In genomic region chr1:61094677-61095076, GRCh38 we compare ENCODE assay signal across 28 cellular contexts. TPM values are rescaled to one million over a fixed set of nuclear protein-coding genes. Genes with fewer than 3 reads are reported as not detected.
DNase-seq lines count a peak whose midpoint lies in the region; ATAC-seq, FAIRE-seq and TF ChIP-seq lines count a peak whose summit lies in the region.
"Had no signal": no experiment of that assay in that cellular context is flagged by ENCODE, and none has a peak within 500 bp of the region (broad histone marks: within the 10 kb centered on the region; RNA-seq: fewer than 3 reads in every experiment).

No MANE protein-coding gene starts in this region.

- no TSS peak for BruUV-seq in endothelial cell of umbilical vein (replicated peaks; lab: Mats Ljungman, UMichigan)

- peaks cover 59% of the 10 kb centered on the region for H3K79me2 ChIP-seq in endothelial cell of umbilical vein (ENCODE audit: control insufficient read depth, insufficient read depth, low read length)

- FAIRE-seq in endothelial cell of umbilical vein (lab: Jason Lieb, UNC) (no peak), pancreas (lab: Jason Lieb, UNC) (peak; percentile 47)
- FAIRE-seq: H1 had no signal

- peaks cover 25% of the 10 kb centered on the region for H3K4me1 Mint-ChIP-seq in activated T-cell treated with anti-CD3 and anti-CD28 coated beads, Interleukin-2, amount 50 U/mL, for 72 hours (ENCODE audit: low read depth)
- no peaks in the 10 kb centered on the region for H3K4me1 Mint-ChIP-seq in activated T-cell treated with anti-CD3 and anti-CD28 coated beads, Interleukin-2, amount 50 U/mL, for 4 hours (ENCODE audit: low read depth)
- no peaks in the 10 kb centered on the region for H3K4me1 Mint-ChIP-seq in endodermal cell
- H3K4me1 Mint-ChIP-seq: activated CD4-positive, alpha-beta T cell treated with anti-CD3 and anti-CD28 coated beads, Interleukin-2, amount 10 ng/mL, durations not matched to agents 24 days and 14 days; activated naive CD4-positive, alpha-beta T cell treated with anti-CD3 and anti-CD28 coated beads, Interleukin-2, amount 10 ng/mL, durations not matched to agents 7 days and 5 days; stimulated activated naive B cell treated with anti-CD40 and anti-IgM and Interleukin-4, amounts not matched to agents 10 μg/mL and 1 μg/mL and 100 μg/mL, for 72 hours had no signal

- H3K36me3 ChIP-seq in endothelial cell of umbilical vein (ENCODE audit: control insufficient read depth in 2 of 2, extremely low read depth in 1 of 2, insufficient read depth in 2 of 2, low read length in 2 of 2) (no peaks in the 10 kb centered on the region), pancreas (no peaks in the 10 kb centered on the region), tibial nerve (no peaks in the 10 kb centered on the region), endodermal cell (ENCODE audit: control insufficient read depth, insufficient read depth, low read length) (no peaks in the 10 kb centered on the region)
- H3K36me3 ChIP-seq: cardiac muscle cell, lower lobe of right lung, neural progenitor cell, WERI-Rb-1 had no signal

- H3K27me3 ChIP-seq in endothelial cell of umbilical vein (ENCODE audit: control insufficient read depth in 2 of 2, insufficient read depth in 2 of 2, low read length in 2 of 2) (no peaks in the 10 kb centered on the region), pancreas (no peaks in the 10 kb centered on the region), tibial nerve (no peaks in the 10 kb centered on the region), endodermal cell (ENCODE audit: control insufficient read depth, insufficient read depth, low read length, poor library complexity, severe bottlenecking) (no peaks in the 10 kb centered on the region)
- H3K27me3 ChIP-seq: cardiac muscle cell, neural progenitor cell, testis had no signal

- no peak overlapping the region for H2AFZ ChIP-seq in endothelial cell of umbilical vein (ENCODE audit: low read depth, low read length)
- H2AFZ ChIP-seq: neural progenitor cell had no signal

- peak overlapping the region; percentile 15 for H3K27ac Mint-ChIP-seq in activated T-cell treated with anti-CD3 and anti-CD28 coated beads, Interleukin-2, amount 50 U/mL, for 72 hours
- H3K27ac Mint-ChIP-seq in endodermal cell: no peak overlapping the region
- H3K27ac Mint-ChIP-seq: activated CD4-positive, alpha-beta T cell treated with anti-CD3 and anti-CD28 coated beads, Interleukin-2, amount 10 ng/mL, durations not matched to agents 24 days and 14 days; activated naive CD4-positive, alpha-beta T cell treated with anti-CD3 and anti-CD28 coated beads, Interleukin-2, amount 10 ng/mL, durations not matched to agents 7 days and 5 days; CD8-positive, alpha-beta T cell; IgD-negative memory B cell; neural progenitor cell; stimulated activated naive B cell treated with anti-CD40 and anti-IgM and Interleukin-4, amounts not matched to agents 10 μg/mL and 1 μg/mL and 100 μg/mL, for 72 hours had no signal

- CTCF ChIA-PET in endothelial cell of umbilical vein (lab: Charles Lee): interaction anchor here (0.8 to 1.7 kb wide), 9 partner anchors 9 to 46 kb away, joined by 3 to 5 read pairs (median 3); partner anchors contain the start of gene NFIA

- H3K4me3 Mint-ChIP-seq in activated T-cell treated with anti-CD3 and anti-CD28 coated beads, Interleukin-2, amount 50 U/mL, for 72 hours: peak overlapping the region in 1 of 2 donors; percentile 16
- no peak overlapping the region for H3K4me3 Mint-ChIP-seq in activated T-cell treated with anti-CD3 and anti-CD28 coated beads, Interleukin-2, amount 50 U/mL, for 4 hours
- no peak overlapping the region for H3K4me3 Mint-ChIP-seq in endodermal cell
- H3K4me3 Mint-ChIP-seq: activated CD4-positive, alpha-beta T cell treated with anti-CD3 and anti-CD28 coated beads, Interleukin-2, amount 10 ng/mL, durations not matched to agents 24 days and 14 days; activated naive CD4-positive, alpha-beta T cell treated with anti-CD3 and anti-CD28 coated beads, Interleukin-2, amount 10 ng/mL, durations not matched to agents 7 days and 5 days; CD8-positive, alpha-beta T cell; neural progenitor cell; stimulated activated naive B cell treated with anti-CD40 and anti-IgM and Interleukin-4, amounts not matched to agents 10 μg/mL and 1 μg/mL and 100 μg/mL, for 72 hours had no signal

- no peak for DNase-seq in activated T-cell treated with anti-CD3 and anti-CD28 coated beads, Interleukin-2, amount 50 U/mL, for 72 hours
- no peak for DNase-seq in activated T-cell treated with anti-CD3 and anti-CD28 coated beads, Interleukin-2, amount 50 U/mL, for 4 hours
- DNase-seq in endothelial cell of umbilical vein (ENCODE audit: low read depth, low spot score): no peak
- DNase-seq in pancreas: no peak
- no peak for DNase-seq in tibial nerve (ENCODE audit: low spot score in 2 of 2)
- no peak for DNase-seq in NCI-H2171 treated with DMSO at 0.1 percent for 48 hours (lab: John Stamatoyannopoulos, UW)
- DNase-seq in endodermal cell: no peak
- DNase-seq: 8988T; activated CD4-positive, alpha-beta T cell treated with anti-CD3 and anti-CD28 coated beads, Interleukin-2, amount 10 ng/mL, durations not matched to agents 24 days and 14 days; activated naive CD4-positive, alpha-beta T cell treated with anti-CD3 and anti-CD28 coated beads, Interleukin-2, amount 10 ng/mL, durations not matched to agents 7 days and 5 days; amygdala; CD8-positive, alpha-beta T cell; GF-D8; lower lobe of right lung; NCI-H1105; NCI-H2029; NCI-H2227 treated with DMSO at 0.1 percent for 48 hours; NCI-H748 treated with DMSO at 0.1 percent for 48 hours; stimulated activated CD4-positive, alpha-beta T cell treated with anti-CD3 and anti-CD28 coated beads, Interleukin-12 subunit alpha, Interleukin-12 subunit beta, amount 100 ng/mL, for 4 hours; stimulated activated CD4-positive, alpha-beta T cell treated with anti-CD3 and anti-CD28 coated beads, Interleukin-4, amount 100 ng/mL, for 24 hours; stimulated activated naive B cell treated with anti-CD40 and anti-IgM and Interleukin-4, amounts not matched to agents 10 μg/mL and 1 μg/mL and 100 μg/mL, for 72 hours; testis; WERI-Rb-1 had no signal

- H3K9me3 ChIP-seq in endothelial cell of umbilical vein (replicated peaks; ENCODE audit: control insufficient read depth, insufficient read depth, low read length) (no peaks in the 10 kb centered on the region), pancreas (no peaks in the 10 kb centered on the region), tibial nerve (no peaks in the 10 kb centered on the region), endodermal cell (ENCODE audit: control insufficient read depth, low read length) (no peaks in the 10 kb centered on the region)
- H3K9me3 ChIP-seq: lower lobe of right lung, testis had no signal

- peaks cover 0 to 1% of the 10 kb centered on the region in 2 donors for H3K36me3 Mint-ChIP-seq in activated T-cell treated with anti-CD3 and anti-CD28 coated beads, Interleukin-2, amount 50 U/mL, for 72 hours (ENCODE audit: insufficient read depth in 2 of 2)
- no peaks in the 10 kb centered on the region for H3K36me3 Mint-ChIP-seq in activated T-cell treated with anti-CD3 and anti-CD28 coated beads, Interleukin-2, amount 50 U/mL, for 4 hours (ENCODE audit: insufficient read depth)
- no peaks in the 10 kb centered on the region for H3K36me3 Mint-ChIP-seq in endodermal cell (ENCODE audit: low read depth)
- H3K36me3 Mint-ChIP-seq: activated naive CD4-positive, alpha-beta T cell treated with anti-CD3 and anti-CD28 coated beads, Interleukin-2, amount 10 ng/mL, durations not matched to agents 7 days and 5 days; stimulated activated naive B cell treated with anti-CD40 and anti-IgM and Interleukin-4, amounts not matched to agents 10 μg/mL and 1 μg/mL and 100 μg/mL, for 72 hours had no signal

- no peaks in the 10 kb centered on the region for H3K9me3 Mint-ChIP-seq in activated T-cell treated with anti-CD3 and anti-CD28 coated beads, Interleukin-2, amount 50 U/mL, for 72 hours
- no peaks in the 10 kb centered on the region for H3K9me3 Mint-ChIP-seq in activated T-cell treated with anti-CD3 and anti-CD28 coated beads, Interleukin-2, amount 50 U/mL, for 4 hours
- no peaks in the 10 kb centered on the region for H3K9me3 Mint-ChIP-seq in endodermal cell
- H3K9me3 Mint-ChIP-seq: activated CD4-positive, alpha-beta T cell treated with anti-CD3 and anti-CD28 coated beads, Interleukin-2, amount 10 ng/mL, durations not matched to agents 24 days and 14 days; activated naive CD4-positive, alpha-beta T cell treated with anti-CD3 and anti-CD28 coated beads, Interleukin-2, amount 10 ng/mL, durations not matched to agents 7 days and 5 days; CD8-positive, alpha-beta T cell; IgD-negative memory B cell; neural progenitor cell; stimulated activated naive B cell treated with anti-CD40 and anti-IgM and Interleukin-4, amounts not matched to agents 10 μg/mL and 1 μg/mL and 100 μg/mL, for 72 hours had no signal

- peaks cover 7% of the 10 kb centered on the region for H3K27me3 Mint-ChIP-seq in activated T-cell treated with anti-CD3 and anti-CD28 coated beads, Interleukin-2, amount 50 U/mL, for 72 hours (ENCODE audit: low read depth)
- H3K27me3 Mint-ChIP-seq in activated T-cell treated with anti-CD3 and anti-CD28 coated beads, Interleukin-2, amount 50 U/mL, for 4 hours (ENCODE audit: low read depth): no peaks in the 10 kb centered on the region
- peaks cover 2% of the 10 kb centered on the region for H3K27me3 Mint-ChIP-seq in endodermal cell (ENCODE audit: insufficient read depth)
- H3K27me3 Mint-ChIP-seq: activated naive CD4-positive, alpha-beta T cell treated with anti-CD3 and anti-CD28 coated beads, Interleukin-2, amount 10 ng/mL, durations not matched to agents 7 days and 5 days had no signal

- H3K4me3 ChIP-seq in endothelial cell of umbilical vein (replicated peaks in 1 of 3; ENCODE audit: insufficient read depth in 1 of 3, low read depth in 1 of 3, low read length in 3 of 3) (no peak overlapping the region), pancreas (no peak overlapping the region), tibial nerve (no peak overlapping the region), endodermal cell (ENCODE audit: low read length) (no peak overlapping the region)
- H3K4me3 ChIP-seq: cardiac muscle cell, lower lobe of right lung, neural progenitor cell, testis had no signal

- no peaks in the 10 kb centered on the region for H3K9me1 ChIP-seq in endothelial cell of umbilical vein (replicated peaks; ENCODE audit: control insufficient read depth, extremely low read depth, insufficient read depth, low read length)

- 10 to 13% methylated on average over 2 of the region's 2 CpGs for WGBS in pancreas, 2 donors
- WGBS in tibial nerve, 2 donors: 49 to 51% methylated on average over 2 of the region's 2 CpGs
- whole genome bisulfite sequencing in endodermal cell (ENCODE audit: insufficient coverage in 1 of 2, insufficient read length in 1 of 2), 2 experiments: 98 to 100% methylated on average over 2 of the region's 2 CpGs

- no peak for TF ChIP-seq EP300 in tibial nerve (IDR thresholded peaks at IDR 0.05)

- intact Hi-C loops in endothelial cell of umbilical vein (cut with micrococcal nuclease) (no loop called here), pancreas (cut with DNase I) (no loop called here)

- H4K20me1 ChIP-seq in endothelial cell of umbilical vein (replicated peaks; ENCODE audit: control insufficient read depth, extremely low read depth, insufficient read depth, low read length): peaks cover 2% of the 10 kb centered on the region

- TF ChIP-seq POLR2A in endothelial cell of umbilical vein (IDR thresholded peaks at IDR 0.05; ENCODE audit: low read depth, low read length): no peak
- TF ChIP-seq POLR2A in tibial nerve (IDR thresholded peaks at IDR 0.05): no peak

- dilution Hi-C loops in endothelial cell of umbilical vein (cut with MboI; ENCODE audit: extremely low pct_ligation_motif_present, low sequenced_read_pairs): no loop called here

- no peak for ATAC-seq in activated T-cell treated with anti-CD3 and anti-CD28 coated beads, Interleukin-2, amount 50 U/mL, for 72 hours (replicated peaks in 1 of 2)
- no peak for ATAC-seq in activated T-cell treated with anti-CD3 and anti-CD28 coated beads, Interleukin-2, amount 50 U/mL, for 4 hours
- no peak for ATAC-seq in pancreas
- ATAC-seq in GM19324 (IDR thresholded peaks at IDR 0.05; ENCODE audit: low FRiP score, unreplicated experiment): no peak
- ATAC-seq: CD8-positive, alpha-beta T cell; lower lobe of right lung; stimulated activated naive B cell treated with anti-CD40 and anti-IgM and Interleukin-4, amounts not matched to agents 10 μg/mL and 1 μg/mL and 100 μg/mL, for 72 hours had no signal

- H3K4me1 ChIP-seq in endothelial cell of umbilical vein (ENCODE audit: control insufficient read depth, extremely low read depth, insufficient read depth, low read length) (peaks cover 7% of the 10 kb centered on the region), pancreas (peaks cover 23 to 72% (median 57%) of the 10 kb centered on the region in 3 donors), tibial nerve (peaks cover 0 to 98% (median 39%) of the 10 kb centered on the region in 4 donors), endodermal cell (ENCODE audit: control insufficient read depth, insufficient read depth, low read length) (no peaks in the 10 kb centered on the region)

- POLR2A ChIA-PET in endothelial cell of umbilical vein (lab: Charles Lee): no interaction called here

- peak overlapping the region; percentile 8 for H3K4me2 ChIP-seq in endothelial cell of umbilical vein (ENCODE audit: insufficient read depth, low read length)

- no peak for TF ChIP-seq CTCF in endothelial cell of umbilical vein (IDR thresholded peaks at IDR 0.05; ENCODE audit: extremely low read depth in 1 of 2, insufficient read depth in 1 of 2, low read depth in 1 of 2, low read length in 2 of 2)
- no peak for TF ChIP-seq CTCF in pancreas (IDR thresholded peaks at IDR 0.05)
- no peak for TF ChIP-seq CTCF in tibial nerve (IDR thresholded peaks at IDR 0.05)
- no peak for TF ChIP-seq CTCF in endodermal cell (conservative IDR thresholded peaks at IDR 0.05)

- H3K9ac ChIP-seq in endothelial cell of umbilical vein (replicated peaks; ENCODE audit: extremely low read depth, insufficient read depth, low read length): no peak overlapping the region
- no peak overlapping the region for H3K9ac ChIP-seq in endodermal cell (ENCODE audit: extremely low read depth, low read length, poor library complexity, severe bottlenecking)
- H3K9ac ChIP-seq: neural progenitor cell had no signal

- H3K27ac ChIP-seq in endothelial cell of umbilical vein (ENCODE audit: insufficient read depth, low read depth, low read length): no peak overlapping the region
- no peak overlapping the region for H3K27ac ChIP-seq in pancreas
- peak overlapping the region; percentile 5 to 78 (median 34) for H3K27ac ChIP-seq in tibial nerve
- H3K27ac ChIP-seq in endodermal cell (ENCODE audit: low read depth, low read length): no peak overlapping the region
- H3K27ac ChIP-seq: cardiac muscle cell, lower lobe of right lung, neural progenitor cell, WERI-Rb-1 had no signal

RNA-seq across cellular contexts. Expression of gene NFIA, which starts 12.3 kb away (rescaled TPM):
- 10 to 100 TPM; 17.3 to 27.3 TPM for total RNA-seq in activated T-cell treated with anti-CD3 and anti-CD28 coated beads, Interleukin-2, amount 50 U/mL, for 72 hours
- total RNA-seq in activated T-cell treated with anti-CD3 and anti-CD28 coated beads, Interleukin-2, amount 50 U/mL, for 4 hours: 1 to 10 TPM; 2.7 to 6.9 (median 5.8) TPM
- total RNA-seq in endothelial cell of umbilical vein (41.3 and 47.0 TPM in 2 replicates), pancreas (10 to 100 TPM; 29.0 to 48.1 (median 32.8) TPM), tibial nerve (10 to 100 TPM; 71.2 to 81.4 (median 75.7) TPM), endodermal cell (1 to 10 TPM; 2.3 to 3.8 TPM)
- polyA plus RNA-seq in endothelial cell of umbilical vein (25.5 and 31.2 TPM in 2 replicates), pancreas (1 to 10 TPM; 4.9 to 5.6 TPM)
- polyA plus RNA-seq in endothelial cell of umbilical vein (2011; cell fraction: cytosol; rRNA removed): 15.5 and 15.8 TPM in 2 replicates
- polyA plus RNA-seq in endothelial cell of umbilical vein (2011; cell fraction: nucleus; rRNA removed): 23.4 and 25.6 TPM in 2 replicates
- 11.7 and 12.9 TPM in 2 replicates for polyA plus RNA-seq in endothelial cell of umbilical vein (2012)
- polyA minus RNA-seq in endothelial cell of umbilical vein: 85.6 and 92.4 TPM in 2 replicates
- polyA minus RNA-seq in endothelial cell of umbilical vein (2011; cell fraction: cytosol; rRNA and poly(A)+ RNA removed): 32.8 TPM
- 103 and 113 TPM in 2 replicates for polyA minus RNA-seq in endothelial cell of umbilical vein (2011; cell fraction: nucleus; rRNA and poly(A)+ RNA removed)
- 3.7 TPM for polyA plus RNA-seq in endodermal cell (2013, experiment 1 of 2)
- polyA plus RNA-seq in endodermal cell (2013, experiment 2 of 2): 5.1 TPM

Comparison
In these comparisons a context has a peak if more than half of its experiments do, and no peak if none do; other contexts are left out.
1. H3K27ac ChIP-seq: peak in tibial nerve (4 of 4); none in endothelial cell of umbilical vein (single experiment), pancreas (0 of 4) and endodermal cell (single experiment).